Comparison of ENCODE assay signal across 10 cellular contexts in genomic region chr11:47924184-47924671, GRCh38. TPM values are rescaled to one million over a fixed set of nuclear protein-coding genes. Genes with fewer than 3 reads are reported as not detected.
DNase-seq lines count a peak whose midpoint lies in the region; TF ChIP-seq lines count a peak whose summit lies in the region.
"Had no signal": no experiment of that assay in that cellular context is flagged by ENCODE, and none has a peak within 500 bp of the region (broad histone marks: within the 10 kb centered on the region; RNA-seq: fewer than 3 reads in every experiment).

No MANE protein-coding gene starts in this region.

- H3K4me3 ChIP-seq in LNCaP clone FGC (ENCODE audit: low read depth, low read length) (no peak overlapping the region), epithelial cell of esophagus (ENCODE audit: low read length) (no peak overlapping the region), prostate gland (no peak overlapping the region)
- H3K4me3 ChIP-seq in effector memory CD4-positive, alpha-beta T cell (ENCODE audit: insufficient read depth, low read depth, low read length, poor library complexity, severe bottlenecking) = no peak overlapping the region

- H3K36me3 ChIP-seq in prostate gland = no peaks in the 10 kb centered on the region
- no peaks in the 10 kb centered on the region for H3K36me3 ChIP-seq in effector memory CD4-positive, alpha-beta T cell (ENCODE audit: control insufficient read depth, insufficient read depth, low read length)

- no peaks in the 10 kb centered on the region for H3K27me3 ChIP-seq in prostate gland (replicated peaks; ENCODE audit: insufficient read depth)
- no peaks in the 10 kb centered on the region for H3K27me3 ChIP-seq in effector memory CD4-positive, alpha-beta T cell (replicated peaks; ENCODE audit: control insufficient read depth, insufficient read depth, low read length, poor library complexity, severe bottlenecking)

- no peaks in the 10 kb centered on the region for H3K9me3 ChIP-seq in prostate gland
- no peaks in the 10 kb centered on the region for H3K9me3 ChIP-seq in effector memory CD4-positive, alpha-beta T cell (ENCODE audit: control insufficient read depth, low read length)

- DNase-seq in DMS153 (lab: John Stamatoyannopoulos, UW) (peak; percentile 11), DMS153 treated with DMSO at 0.1 percent for 48 hours (lab: John Stamatoyannopoulos, UW; ENCODE audit: unreplicated experiment) (no peak), LNCaP clone FGC (ENCODE audit: low read depth) (peak; percentile 57), epithelial cell of esophagus (ENCODE audit: low read depth) (peak; percentile 43), prostate gland (ENCODE audit: low spot score) (peak; percentile 72), KBM-7 (no peak), mesenteric fat pad (ENCODE audit: low spot score) (no peak)
- no peak for DNase-seq in effector memory CD4-positive, alpha-beta T cell
- DNase-seq: natural killer cell had no signal

- no peaks in the 10 kb centered on the region for H3K4me1 ChIP-seq in prostate gland (replicated peaks)
- peaks cover 20% of the 10 kb centered on the region for H3K4me1 ChIP-seq in effector memory CD4-positive, alpha-beta T cell (ENCODE audit: control insufficient read depth, insufficient read depth, low read length, poor library complexity, severe bottlenecking)

- TF ChIP-seq CTCF in LNCaP clone FGC (IDR thresholded peaks at IDR 0.05; ENCODE audit: control insufficient read depth, extremely low read depth, insufficient read depth) = no peak
- TF ChIP-seq CTCF in epithelial cell of esophagus (IDR thresholded peaks at IDR 0.05; ENCODE audit: insufficient read depth, low read depth, low read length, missing control alignments) = no peak
- TF ChIP-seq CTCF in prostate gland (IDR thresholded peaks at IDR 0.05) = no peak

- peak overlapping the region; percentile 41 to 47 for H3K27ac ChIP-seq in prostate gland
- H3K27ac ChIP-seq in effector memory CD4-positive, alpha-beta T cell (ENCODE audit: insufficient read depth, low read length, poor library complexity, severe bottlenecking) = no peak overlapping the region
- H3K27ac ChIP-seq: 22Rv1 had no signal

- TF ChIP-seq POLR2A in prostate gland (IDR thresholded peaks at IDR 0.05) = no peak

- intact Hi-C loops in prostate gland (cut with DNase I) = no loop called here

- in situ Hi-C loops in KBM-7 (cut with MboI; ENCODE audit: low pct_unique_long_range_greater_than_20kb, low sequenced_read_pairs) = no loop called here

- 18% methylated on average over 8 of the region's 8 CpGs for WGBS in prostate gland

RNA-seq across cellular contexts. Expression of gene PTPRJ, which starts 56.1 kb away (rescaled TPM):
- total RNA-seq in prostate gland = 10 to 100 TPM; 24.9 to 48.0 TPM
- total RNA-seq in mesenteric fat pad = 24.0 TPM

Comparison
In these comparisons a context has a peak if more than half of its experiments do, and no peak if none do; other contexts are left out.
1. DNase-seq: peak in DMS153 (single experiment), LNCaP clone FGC (single experiment), epithelial cell of esophagus (single experiment) and prostate gland (single experiment); none in DMS153 treated with DMSO at 0.1 percent for 48 hours (single experiment), KBM-7 (single experiment), mesenteric fat pad (single experiment) and effector memory CD4-positive, alpha-beta T cell (0 of 3).